In genomic region chr10:130193033-130193432, GRCh38 we compare ENCODE assay signal across 33 cellular contexts.
"Had no signal": no experiment of that assay in that cellular context is flagged by ENCODE, and none has a peak within 500 bp of the region (broad histone marks: within the 10 kb centered on the region; RNA-seq: fewer than 3 reads in every experiment).

No MANE protein-coding gene starts in this region.

- H3K4me3 ChIP-seq: adrenal gland, body of pancreas, esophagus muscularis mucosa, gastrocnemius medialis had no signal

- H3K4me1 ChIP-seq: foreskin keratinocyte had no signal

- DNase-seq: activated B cell treated with CpG ODN at 0.5 μM for 24 hours; activated CD4-positive, alpha-beta T cell treated with anti-CD3 and anti-CD28 coated beads for 48 hours; activated CD4-positive, alpha-beta T cell treated with anti-CD3 and anti-CD28 coated beads, Interleukin-2, amount 50 U/mL, for 1 hour; activated CD4-positive, alpha-beta T cell treated with anti-CD3 and anti-CD28 coated beads, Interleukin-2, amount 50 U/mL, for 48 hours; activated CD8-positive, alpha-beta memory T cell treated with anti-CD3 and anti-CD28 coated beads for 24 hours; activated CD8-positive, alpha-beta T cell treated with anti-CD3 and anti-CD28 coated beads for 36 hours; activated effector memory CD4-positive, alpha-beta T cell treated with anti-CD3 and anti-CD28 coated beads, Interleukin-2, amount 50 U/mL, for 16 hours; activated naive CD4-positive, alpha-beta T cell treated with anti-CD3 and anti-CD28 coated beads for 36 hours; activated naive CD8-positive, alpha-beta T cell treated with anti-CD3 and anti-CD28 coated beads for 36 hours; activated naive CD8-positive, alpha-beta T cell treated with anti-CD3 and anti-CD28 coated beads, Interleukin-2, amount 50 U/mL, for 24 hours; activated T-cell treated with anti-CD3 and anti-CD28 coated beads, Interleukin-2, amount 50 U/mL, for 1 hour; activated T-cell treated with anti-CD3 and anti-CD28 coated beads, Interleukin-2, amount 50 U/mL, for 48 hours; adrenal gland; amygdala; body of pancreas; caudate nucleus; cortex of kidney; dermis blood vessel endothelial cell; effector CD4-positive, alpha-beta T cell; effector memory CD8-positive, alpha-beta T cell; erythroblast; foreskin keratinocyte; gastrocnemius medialis; glutamatergic neuron; T-helper 1 cell; T-helper 17 cell; T1000; WERI-Rb-1 had no signal

- H3K9me3 ChIP-seq: adrenal gland, body of pancreas, esophagus muscularis mucosa, gastrocnemius medialis had no signal

- H3K36me3 ChIP-seq: adrenal gland, gastrocnemius medialis, WERI-Rb-1 had no signal

- H3K27me3 ChIP-seq: adrenal gland, body of pancreas, foreskin keratinocyte, gastrocnemius medialis had no signal

- H3K27ac Mint-ChIP-seq: activated B cell treated with CpG ODN at 0.5 μM for 24 hours; activated CD8-positive, alpha-beta T cell treated with anti-CD3 and anti-CD28 coated beads for 36 hours; activated naive CD4-positive, alpha-beta T cell treated with anti-CD3 and anti-CD28 coated beads for 36 hours; activated naive CD4-positive, alpha-beta T cell treated with anti-CD3 and anti-CD28 coated beads, Interleukin-2, amount 50 U/mL, for 24 hours; activated naive CD8-positive, alpha-beta T cell treated with anti-CD3 and anti-CD28 coated beads for 36 hours; activated naive CD8-positive, alpha-beta T cell treated with anti-CD3 and anti-CD28 coated beads, Interleukin-2, amount 50 U/mL, for 24 hours; activated T-helper 1 cell treated with anti-CD3 and anti-CD28 coated beads, Interleukin-12 subunit alpha, Interleukin-12 subunit beta, Interleukin-2, Interleukin-4 antibody, amounts not matched to agents 30 ng/mL and 10 ng/mL and 1 ng/mL, durations not matched to agents 14 hours and 24 hours and 36 hours; activated T-helper 2 cell treated with anti-CD3 and anti-CD28 coated beads, Interferon-gamma antibody, Interleukin-2, Interleukin-4, amounts not matched to agents 10 μg/mL and 5 μg/mL and 100 μg/mL, durations not matched to agents 14 hours and 24 hours and 36 hours; T-helper 17 cell; T-helper 2 cell treated with Interferon-gamma antibody and Interleukin-4, amounts not matched to agents 5 μg/mL and 100 μg/mL, for 36 hours had no signal

- H3K27me3 Mint-ChIP-seq: activated naive CD4-positive, alpha-beta T cell treated with anti-CD3 and anti-CD28 coated beads, Interleukin-2, amount 50 U/mL, for 24 hours; T-helper 17 cell had no signal

- H3K27ac ChIP-seq: adrenal gland, body of pancreas, esophagus muscularis mucosa, foreskin keratinocyte, gastrocnemius medialis, WERI-Rb-1 had no signal

- H3K9me3 Mint-ChIP-seq: activated B cell treated with CpG ODN at 0.5 μM for 24 hours; activated CD8-positive, alpha-beta T cell treated with anti-CD3 and anti-CD28 coated beads for 36 hours; activated naive CD4-positive, alpha-beta T cell treated with anti-CD3 and anti-CD28 coated beads for 36 hours; activated naive CD4-positive, alpha-beta T cell treated with anti-CD3 and anti-CD28 coated beads, Interleukin-2, amount 50 U/mL, for 24 hours; activated naive CD8-positive, alpha-beta T cell treated with anti-CD3 and anti-CD28 coated beads for 36 hours; activated naive CD8-positive, alpha-beta T cell treated with anti-CD3 and anti-CD28 coated beads, Interleukin-2, amount 50 U/mL, for 24 hours; activated T-helper 1 cell treated with anti-CD3 and anti-CD28 coated beads, Interleukin-12 subunit alpha, Interleukin-12 subunit beta, Interleukin-2, Interleukin-4 antibody, amounts not matched to agents 30 ng/mL and 10 ng/mL and 1 ng/mL, durations not matched to agents 14 hours and 24 hours and 36 hours; activated T-helper 2 cell treated with anti-CD3 and anti-CD28 coated beads, Interferon-gamma antibody, Interleukin-2, Interleukin-4, amounts not matched to agents 10 μg/mL and 5 μg/mL and 100 μg/mL, durations not matched to agents 14 hours and 24 hours and 36 hours; effector memory CD8-positive, alpha-beta T cell; T-helper 2 cell treated with Interferon-gamma antibody and Interleukin-4, amounts not matched to agents 5 μg/mL and 100 μg/mL, for 36 hours had no signal

- H3K4me3 Mint-ChIP-seq: activated B cell treated with CpG ODN at 0.5 μM for 24 hours; activated CD8-positive, alpha-beta T cell treated with anti-CD3 and anti-CD28 coated beads for 36 hours; activated naive CD4-positive, alpha-beta T cell treated with anti-CD3 and anti-CD28 coated beads for 36 hours; activated naive CD4-positive, alpha-beta T cell treated with anti-CD3 and anti-CD28 coated beads, Interleukin-2, amount 50 U/mL, for 24 hours; activated naive CD8-positive, alpha-beta T cell treated with anti-CD3 and anti-CD28 coated beads for 36 hours; activated naive CD8-positive, alpha-beta T cell treated with anti-CD3 and anti-CD28 coated beads, Interleukin-2, amount 50 U/mL, for 24 hours; activated T-helper 1 cell treated with anti-CD3 and anti-CD28 coated beads, Interleukin-12 subunit alpha, Interleukin-12 subunit beta, Interleukin-2, Interleukin-4 antibody, amounts not matched to agents 30 ng/mL and 10 ng/mL and 1 ng/mL, durations not matched to agents 14 hours and 24 hours and 36 hours; effector memory CD8-positive, alpha-beta T cell; T-helper 17 cell; T-helper 2 cell treated with Interferon-gamma antibody and Interleukin-4, amounts not matched to agents 5 μg/mL and 100 μg/mL, for 36 hours had no signal
